Comparison of ENCODE assay signal across 26 cellular contexts in genomic region chr12:86173044-86173443, GRCh38.
DNase-seq lines count a peak whose midpoint lies in the region; ATAC-seq, FAIRE-seq and TF ChIP-seq lines count a peak whose summit lies in the region.
"Had no signal": no experiment of that assay in that cellular context is flagged by ENCODE, and none has a peak within 500 bp of the region (broad histone marks: within the 10 kb centered on the region; RNA-seq: fewer than 3 reads in every experiment).

No MANE protein-coding gene starts in this region.

- H3K27me3 ChIP-seq in HepG2 (ENCODE audit: control insufficient read depth in 1 of 2, insufficient read depth in 2 of 2, low read length in 2 of 2) (no peaks in the 10 kb centered on the region), right lobe of liver (no peaks in the 10 kb centered on the region)
- H3K27me3 ChIP-seq: BE2C, BLaER1 had no signal

- no peaks in the 10 kb centered on the region for H3K36me3 ChIP-seq in HepG2 (replicated peaks in 1 of 2; ENCODE audit: control insufficient read depth in 1 of 2, insufficient read depth in 2 of 2, low read length in 2 of 2)
- H3K36me3 ChIP-seq in right lobe of liver, result no peaks in the 10 kb centered on the region
- H3K36me3 ChIP-seq: BE2C, BLaER1 had no signal

- no peaks in the 10 kb centered on the region for H3K4me1 ChIP-seq in HepG2 (ENCODE audit: insufficient read depth, low read length)
- no peaks in the 10 kb centered on the region for H3K4me1 ChIP-seq in right lobe of liver
- H3K4me1 ChIP-seq: BE2C, BLaER1 had no signal

- BruUV-seq in HepG2 (replicated peaks; lab: Mats Ljungman, UMichigan), result no TSS peak

- POLR2A ChIA-PET in HepG2 (lab: Yijun Ruan, JAX), result no interaction called here

- intact Hi-C loops in HepG2 (cut with micrococcal nuclease; ENCODE audit: unreplicated experiment), result no loop called here
- intact Hi-C loops in right lobe of liver (cut with DNase I), result no loop called here

- no peaks in the 10 kb centered on the region for H3K9me3 ChIP-seq in HepG2 (ENCODE audit: low read length)
- H3K9me3 ChIP-seq in right lobe of liver, result no peaks in the 10 kb centered on the region
- H3K9me3 ChIP-seq: BE2C, BLaER1 had no signal

- TF ChIP-seq CTCF in HepG2 (CRISPR knock-in tag; IDR thresholded peaks at IDR 0.05) (no peak), right lobe of liver (IDR thresholded peaks at IDR 0.05) (no peak)

- no peak overlapping the region for H3K4me3 Mint-ChIP-seq in activated naive CD4-positive, alpha-beta T cell treated with anti-CD3 and anti-CD28 coated beads, Interleukin-2, amount 10 ng/mL, durations not matched to agents 7 days and 5 days
- H3K4me3 Mint-ChIP-seq: CD14-positive monocyte; CD4-positive, alpha-beta memory T cell; CD4-positive, CD25-positive, alpha-beta regulatory T cell; CD8-positive, alpha-beta memory T cell had no signal

- H3K9me3 Mint-ChIP-seq in activated naive CD4-positive, alpha-beta T cell treated with anti-CD3 and anti-CD28 coated beads, Interleukin-2, amount 10 ng/mL, durations not matched to agents 7 days and 5 days, result no peaks in the 10 kb centered on the region

- no peak overlapping the region for H3K27ac Mint-ChIP-seq in activated naive CD4-positive, alpha-beta T cell treated with anti-CD3 and anti-CD28 coated beads, Interleukin-2, amount 10 ng/mL, durations not matched to agents 7 days and 5 days
- H3K27ac Mint-ChIP-seq: CD14-positive monocyte; CD4-positive, alpha-beta memory T cell; CD4-positive, CD25-positive, alpha-beta regulatory T cell; CD8-positive, alpha-beta memory T cell had no signal

- in situ Hi-C loops in HepG2 (cut with HindIII; ENCODE audit: extremely low pct_ligation_motif_present, low pct_unique_long_range_greater_than_20kb), result no loop called here

- TF ChIP-seq POLR2A in HepG2 (IDR thresholded peaks at IDR 0.05; ENCODE audit: insufficient read depth in 1 of 2, low read depth in 2 of 2, low read length in 2 of 2), result no peak
- TF ChIP-seq POLR2A in right lobe of liver (IDR thresholded peaks at IDR 0.05), result no peak

- H3K27ac ChIP-seq in HepG2 (ENCODE audit: extremely low read length, insufficient read depth, low read length) (no peak overlapping the region), right lobe of liver (no peak overlapping the region)
- H3K27ac ChIP-seq: 22Rv1, BLaER1 had no signal

- H3K4me3 ChIP-seq in HepG2 (replicated peaks in 1 of 3; ENCODE audit: insufficient read depth in 1 of 3, low read depth in 2 of 3, low read length in 3 of 3) (no peak overlapping the region), right lobe of liver (no peak overlapping the region)
- H3K4me3 ChIP-seq: BLaER1, GM12878 had no signal

- WGBS in HepG2 (ENCODE audit: low lambda C conversion rate), result 0% methylated on average over 2 of the region's 2 CpGs
- 55% methylated on average over 2 of the region's 2 CpGs for WGBS in right lobe of liver (ENCODE audit: insufficient coverage, low coverage, low lambda C conversion rate, missing lambda C conversion rate)

- FAIRE-seq in HepG2 (lab: Jason Lieb, UNC) (no peak), colon (lab: Jason Lieb, UNC) (peak; percentile 10)
- FAIRE-seq: GM12878, GM12892, GM18507 had no signal

- no peak for TF ChIP-seq RAD21 in HepG2 (CRISPR knock-in tag; IDR thresholded peaks at IDR 0.05)

- H2AFZ ChIP-seq in HepG2 (ENCODE audit: low read length), result no peak overlapping the region

- H4K20me1 ChIP-seq in HepG2 (ENCODE audit: insufficient read depth, low read length), result no peaks in the 10 kb centered on the region
- H4K20me1 ChIP-seq: BLaER1 had no signal

- H3K4me2 ChIP-seq in HepG2 (ENCODE audit: low read depth, low read length), result no peak overlapping the region
- H3K4me2 ChIP-seq: BLaER1 had no signal

- CTCF ChIA-PET in HepG2 (lab: Yijun Ruan, JAX; ENCODE audit: low intra/inter-chr PET ratio, low total read pairs), result no interaction called here
- CTCF ChIA-PET in activated naive CD4-positive, alpha-beta T cell treated with anti-CD3 and anti-CD28 coated beads, Interleukin-2, amount 10 ng/mL, durations not matched to agents 7 days and 5 days (lab: Charles Lee), result no interaction called here

- TF ChIP-seq EP300 in HepG2 (IDR thresholded peaks at IDR 0.05; ENCODE audit: low read depth in 2 of 2, low read length in 2 of 2) (no peak), HepG2 (CRISPR knock-in tag; IDR thresholded peaks at IDR 0.05; ENCODE audit: borderline replicate concordance) (no peak)

- H3K27me3 Mint-ChIP-seq in activated naive CD4-positive, alpha-beta T cell treated with anti-CD3 and anti-CD28 coated beads, Interleukin-2, amount 10 ng/mL, durations not matched to agents 7 days and 5 days, result no peaks in the 10 kb centered on the region
- H3K27me3 Mint-ChIP-seq: CD4-positive, alpha-beta memory T cell; CD4-positive, CD25-positive, alpha-beta regulatory T cell; CD8-positive, alpha-beta memory T cell had no signal

- H3K9ac ChIP-seq in HepG2 (ENCODE audit: insufficient read depth, low read depth, low read length), result no peak overlapping the region
- H3K9ac ChIP-seq: BLaER1 had no signal

- H3K36me3 Mint-ChIP-seq in activated naive CD4-positive, alpha-beta T cell treated with anti-CD3 and anti-CD28 coated beads, Interleukin-2, amount 10 ng/mL, durations not matched to agents 7 days and 5 days, result no peaks in the 10 kb centered on the region
- H3K36me3 Mint-ChIP-seq: CD14-positive monocyte; CD4-positive, alpha-beta memory T cell; CD4-positive, CD25-positive, alpha-beta regulatory T cell; CD8-positive, alpha-beta memory T cell had no signal

- no peaks in the 10 kb centered on the region for H3K79me2 ChIP-seq in HepG2 (ENCODE audit: insufficient read depth, low read length)

- DNase-seq in HepG2 (ENCODE audit: low spot score), result no peak
- DNase-seq in right lobe of liver, result no peak
- DNase-seq in NCI-H69 (lab: John Stamatoyannopoulos, UW), result peak; percentile 24
- DNase-seq in activated naive CD4-positive, alpha-beta T cell treated with anti-CD3 and anti-CD28 coated beads, Interleukin-2, amount 10 ng/mL, durations not matched to agents 7 days and 5 days, result no peak
- no peak for DNase-seq in putamen (ENCODE audit: low spot score)
- DNase-seq: ACHN; BE2C; C1 segment of cervical spinal cord; CD4-positive, alpha-beta memory T cell; CD4-positive, CD25-positive, alpha-beta regulatory T cell; CD8-positive, alpha-beta memory T cell; COR-L47; DMS 273 treated with DMSO at 0.1 percent for 48 hours; DMS153; DMS53; DMS79; DND-41; EL; GDM1 had no signal

- no peaks in the 10 kb centered on the region for H3K4me1 Mint-ChIP-seq in activated naive CD4-positive, alpha-beta T cell treated with anti-CD3 and anti-CD28 coated beads, Interleukin-2, amount 10 ng/mL, durations not matched to agents 7 days and 5 days
- H3K4me1 Mint-ChIP-seq: CD14-positive monocyte; CD4-positive, alpha-beta memory T cell; CD4-positive, CD25-positive, alpha-beta regulatory T cell; CD8-positive, alpha-beta memory T cell had no signal

- ATAC-seq in HepG2 (no peak), right lobe of liver (no peak)
- ATAC-seq: GM12878 had no signal

TF ChIP-seq in HepG2, 621 proteins besides CTCF, POLR2A, EP300 and RAD21 (continues in another document):
- TF ChIP-seq ZFP41 (CRISPR knock-in tag; IDR thresholded peaks at IDR 0.05; ENCODE audit: borderline replicate concordance) (no peak), TMF1 (CRISPR knock-in tag; IDR thresholded peaks at IDR 0.05; ENCODE audit: low read depth) (no peak), ZNF180 (CRISPR knock-in tag; IDR thresholded peaks at IDR 0.05; ENCODE audit: borderline replicate concordance, low read depth) (no peak)
- TF ChIP-seq, protein P1, sequence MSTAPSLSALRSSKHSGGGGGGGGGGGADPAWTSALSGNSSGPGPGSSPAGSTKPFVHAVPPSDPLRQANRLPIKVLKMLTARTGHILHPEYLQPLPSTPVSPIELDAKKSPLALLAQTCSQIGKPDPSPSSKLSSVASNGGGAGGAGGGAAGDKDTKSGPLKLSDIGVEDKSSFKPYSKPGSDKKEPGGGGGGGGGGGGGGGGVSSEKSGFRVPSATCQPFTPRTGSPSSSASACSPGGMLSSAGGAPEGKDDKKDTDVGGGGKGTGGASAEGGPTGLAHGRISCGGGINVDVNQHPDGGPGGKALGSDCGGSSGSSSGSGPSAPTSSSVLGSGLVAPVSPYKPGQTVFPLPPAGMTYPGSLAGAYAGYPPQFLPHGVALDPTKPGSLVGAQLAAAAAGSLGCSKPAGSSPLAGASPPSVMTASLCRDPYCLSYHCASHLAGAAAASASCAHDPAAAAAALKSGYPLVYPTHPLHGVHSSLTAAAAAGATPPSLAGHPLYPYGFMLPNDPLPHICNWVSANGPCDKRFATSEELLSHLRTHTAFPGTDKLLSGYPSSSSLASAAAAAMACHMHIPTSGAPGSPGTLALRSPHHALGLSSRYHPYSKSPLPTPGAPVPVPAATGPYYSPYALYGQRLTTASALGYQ (CRISPR knock-in tag; IDR thresholded peaks at IDR 0.05), result no peak
- TF ChIP-seq, protein P2, sequence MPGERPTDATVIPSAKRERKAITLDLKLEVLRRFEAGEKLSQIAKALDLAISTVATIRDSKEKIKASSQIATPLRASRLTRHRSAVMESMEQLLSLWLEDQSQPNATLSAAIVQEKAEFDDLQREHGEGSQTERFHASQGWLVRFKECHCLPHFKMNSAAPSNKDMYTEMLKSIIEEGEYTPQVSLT (CRISPR knock-in tag; IDR thresholded peaks at IDR 0.05; ENCODE audit: borderline replicate concordance, low read depth), result no peak
- TF ChIP-seq, protein P3, sequence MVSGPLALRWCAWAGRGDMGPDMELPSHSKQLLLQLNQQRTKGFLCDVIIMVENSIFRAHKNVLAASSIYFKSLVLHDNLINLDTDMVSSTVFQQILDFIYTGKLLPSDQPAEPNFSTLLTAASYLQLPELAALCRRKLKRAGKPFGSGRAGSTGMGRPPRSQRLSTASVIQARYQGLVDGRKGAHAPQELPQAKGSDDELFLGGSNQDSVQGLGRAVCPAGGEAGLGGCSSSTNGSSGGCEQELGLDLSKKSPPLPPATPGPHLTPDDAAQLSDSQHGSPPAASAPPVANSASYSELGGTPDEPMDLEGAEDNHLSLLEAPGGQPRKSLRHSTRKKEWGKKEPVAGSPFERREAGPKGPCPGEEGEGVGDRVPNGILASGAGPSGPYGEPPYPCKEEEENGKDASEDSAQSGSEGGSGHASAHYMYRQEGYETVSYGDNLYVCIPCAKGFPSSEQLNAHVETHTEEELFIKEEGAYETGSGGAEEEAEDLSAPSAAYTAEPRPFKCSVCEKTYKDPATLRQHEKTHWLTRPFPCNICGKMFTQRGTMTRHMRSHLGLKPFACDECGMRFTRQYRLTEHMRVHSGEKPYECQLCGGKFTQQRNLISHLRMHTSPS (CRISPR knock-in tag; IDR thresholded peaks at IDR 0.05; ENCODE audit: low read depth), result no peak
